ENCODE assay signal across 20 cellular contexts in the genomic region with DNA sequence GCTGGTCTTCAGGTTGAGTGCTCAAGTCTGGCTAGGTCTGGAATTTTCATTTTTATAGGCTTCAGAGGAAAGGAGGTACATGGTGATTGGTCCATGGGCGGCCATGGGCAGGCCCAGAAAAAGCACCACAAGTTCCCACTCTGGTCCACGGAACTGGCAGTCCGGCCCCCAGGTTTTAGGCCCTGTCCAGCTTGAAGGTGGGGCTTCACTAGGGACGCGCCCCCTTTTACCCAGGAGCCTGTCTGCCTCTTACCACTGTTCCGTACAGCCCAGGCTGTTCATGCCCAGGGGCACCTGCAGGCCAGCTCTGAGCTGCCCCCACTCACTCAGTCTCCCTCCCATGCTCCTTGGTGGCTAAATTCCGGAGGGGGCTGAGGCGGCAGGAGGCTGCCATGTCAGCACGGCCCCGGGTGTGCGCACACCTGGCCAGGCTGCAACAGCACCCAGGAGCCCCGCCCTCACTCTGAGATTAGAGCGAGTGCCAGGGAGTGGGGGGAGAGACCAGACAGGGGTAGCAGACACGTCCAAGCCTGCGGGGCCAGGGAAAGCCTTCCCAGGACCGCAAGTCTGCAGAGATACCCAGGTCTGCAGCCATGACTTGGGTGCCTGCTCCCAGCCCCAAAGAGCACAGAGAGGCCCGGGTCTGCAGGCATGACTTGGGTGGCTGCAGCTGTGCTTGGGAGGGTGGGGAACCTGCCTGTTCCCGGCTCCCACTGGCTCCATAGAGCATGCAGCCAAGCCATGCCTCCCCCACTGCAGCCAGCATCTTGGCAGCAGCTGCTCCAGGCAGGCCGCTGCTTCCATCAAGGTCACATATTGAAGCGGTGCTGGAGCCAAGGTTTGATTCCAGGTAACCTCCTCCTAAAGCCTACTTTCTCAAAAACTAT.
A peak's percentile ranks its signal among the peaks of the same experiment; 100 is the strongest.
DNase-seq lines count a peak whose midpoint lies in the region; ATAC-seq, FAIRE-seq and TF ChIP-seq lines count a peak whose summit lies in the region.
"Had no signal": no experiment of that assay in that cellular context is flagged by ENCODE, and none has a peak within 500 bp of the region (broad histone marks: within the 10 kb centered on the region; RNA-seq: fewer than 3 reads in every experiment).

No MANE protein-coding gene starts in this region.

- H3K4me1 Mint-ChIP-seq in natural killer cell treated with Interleukin-12 subunit alpha and Interleukin-12 subunit beta and Interleukin-15 and Interleukin-18, amount 100 ng/mL, for 72 hours (ENCODE audit: low read depth in 2 of 2): no peaks in the 10 kb centered on the region
- no peaks in the 10 kb centered on the region for H3K4me1 Mint-ChIP-seq in natural killer cell
- H3K4me1 Mint-ChIP-seq: B cell; CD4-positive, CD25-positive, alpha-beta regulatory T cell had no signal

- H3K23ac ChIP-seq in H1 (ENCODE audit: insufficient read length): no peak overlapping the region

- no peak overlapping the region for H2BK15ac ChIP-seq in H1 (ENCODE audit: low read length)

- no peak overlapping the region for H4K91ac ChIP-seq in H1 (replicated peaks; ENCODE audit: insufficient read length, low read length)

- H2AK5ac ChIP-seq in H1 (ENCODE audit: low read depth, low read length): no peak overlapping the region

- H2BK120ac ChIP-seq in H1 (replicated peaks; ENCODE audit: low read depth, low read length): no peak overlapping the region

- peaks cover 4 to 6% of the 10 kb centered on the region in 2 donors for H3K27me3 Mint-ChIP-seq in natural killer cell treated with Interleukin-12 subunit alpha and Interleukin-12 subunit beta and Interleukin-15 and Interleukin-18, amount 100 ng/mL, for 72 hours
- peaks cover 3 to 7% of the 10 kb centered on the region in 2 donors for H3K27me3 Mint-ChIP-seq in natural killer cell (ENCODE audit: low read depth in 2 of 2)
- H3K27me3 Mint-ChIP-seq: CD4-positive, CD25-positive, alpha-beta regulatory T cell had no signal

- WGBS in H1 (ENCODE audit: extremely low coverage in 1 of 2, insufficient coverage in 1 of 2, insufficient read length in 1 of 2, insufficient replicate concordance in 2 of 2, low coverage in 1 of 2, low lambda C conversion rate in 2 of 2, missing lambda C conversion rate in 1 of 2), 2 experiments: 90% methylated on average over 20 of the region's 20 CpGs; no CpG with 5 or more reads in 1 of the 2 experiments
- WGBS in ovary, 3 donors: 35 to 51% (median 39%) methylated on average over 18 to 20 of the region's 20 CpGs

- no peak overlapping the region for H2AFZ ChIP-seq in H1 (ENCODE audit: low read length)

- no peak for TF ChIP-seq RAD21 in H1 (IDR thresholded peaks at IDR 0.05 in 1 of 2, conservative IDR thresholded peaks at IDR 0.05 in 1 of 2; ENCODE audit: low read depth in 2 of 2, low read length in 2 of 2)

- H4K8ac ChIP-seq in H1 (ENCODE audit: extremely low read depth, insufficient read depth, low read length): no peak overlapping the region

- no peak overlapping the region for H3K4me2 ChIP-seq in H1 (ENCODE audit: insufficient read depth in 1 of 2, low read depth in 2 of 2, low read length in 2 of 2)

- H2BK5ac ChIP-seq in H1 (ENCODE audit: low read depth, low read length): no peak overlapping the region

- H2BK20ac ChIP-seq in H1 (ENCODE audit: low read length): no peak overlapping the region

- TF ChIP-seq POLR2A in H1 (IDR thresholded peaks at IDR 0.05; ENCODE audit: control extremely low read depth in 1 of 2, low read depth in 2 of 2, low read length in 2 of 2) (no peak), ovary (IDR thresholded peaks at IDR 0.05) (no peak)

- POLR2A ChIA-PET in H1 (lab: Charles Lee; ENCODE audit: partially characterized antibody): interaction anchor here (0.6 kb wide), 1 partner anchor 160 kb away, joined by 3 read pairs; no protein-coding TSS in a partner anchor

- TF ChIP-seq CTCF in natural killer cell (IDR thresholded peaks at IDR 0.05) (no peak), H1 (IDR thresholded peaks at IDR 0.05; ENCODE audit: control extremely low read depth in 1 of 3, insufficient read depth in 1 of 3, low read depth in 1 of 3, low read length in 3 of 3) (no peak), ovary (IDR thresholded peaks at IDR 0.05) (no peak)

- no peaks in the 10 kb centered on the region for H3K9me3 ChIP-seq in H1 (ENCODE audit: insufficient read depth in 2 of 2, low read depth in 1 of 2, low read length in 1 of 2)
- H3K9me3 ChIP-seq in ovary: no peaks in the 10 kb centered on the region
- H3K9me3 ChIP-seq: Caco-2, HAP-1, MG63 had no signal

- no peak overlapping the region for H4K5ac ChIP-seq in H1 (ENCODE audit: insufficient read length, low read depth, low read length)

- no peak overlapping the region for H3K27ac ChIP-seq in H1 (ENCODE audit: low read depth, low read length)
- no peak overlapping the region for H3K27ac ChIP-seq in ovary

- H3K23me2 ChIP-seq in H1 (ENCODE audit: low read depth, low read length): no peaks in the 10 kb centered on the region

- no peak for TF ChIP-seq EP300 in H1 (IDR thresholded peaks at IDR 0.05; ENCODE audit: borderline replicate concordance in 1 of 2, low read depth in 2 of 2, low read length in 2 of 2)
- TF ChIP-seq EP300 in ovary (IDR thresholded peaks at IDR 0.05): no peak

- H3K79me2 ChIP-seq in H1 (ENCODE audit: control insufficient read depth in 1 of 2, insufficient read depth in 2 of 2, low read length in 2 of 2): no peaks in the 10 kb centered on the region

- intact Hi-C loops in natural killer cell (cut with micrococcal nuclease): no loop called here
- intact Hi-C loops in ovary (cut with DNase I): no loop called here

- no peak overlapping the region for H2BK12ac ChIP-seq in H1 (ENCODE audit: low read depth, low read length)

- CTCF ChIA-PET in H1 (lab: Charles Lee; ENCODE audit: partially characterized antibody): interaction anchor here (0.7 to 1.1 kb wide), 3 partner anchors 10 to 55 kb away, joined by 3 to 4 read pairs (median 3); no protein-coding TSS in a partner anchor

- no peak overlapping the region for H3K9ac ChIP-seq in H1 (replicated peaks in 1 of 4; ENCODE audit: extremely low read depth in 1 of 4, low read depth in 3 of 4, low read length in 3 of 4)

- no peak for DNase-seq in natural killer cell treated with Interleukin-12 subunit alpha and Interleukin-12 subunit beta and Interleukin-15 and Interleukin-18, amount 100 ng/mL, for 72 hours (ENCODE audit: low spot score)
- DNase-seq in natural killer cell (no peak), H1 (ENCODE audit: low read depth in 1 of 2, low spot score in 2 of 2) (no peak), ovary (peak in 4 of 5 donors; percentile 18 to 61 (median 30)), HuH-7.5 (ENCODE audit: low spot score) (no peak), AG20443 (ENCODE audit: low spot score) (no peak)
- DNase-seq: ACHN; Caco-2; CD4-positive, CD25-positive, alpha-beta regulatory T cell; IMR-90; Karpas-422; MG63; NCI-H1092 treated with DMSO at 0.1 percent for 48 hours; NCI-H2081 treated with DMSO at 0.1 percent for 48 hours; NCI-H2227 treated with DMSO at 0.1 percent for 48 hours; NCI-H524 treated with DMSO at 0.1 percent for 48 hours; RPMI8226 had no signal

- no peaks in the 10 kb centered on the region for H3K36me3 Mint-ChIP-seq in natural killer cell treated with Interleukin-12 subunit alpha and Interleukin-12 subunit beta and Interleukin-15 and Interleukin-18, amount 100 ng/mL, for 72 hours
- H3K36me3 Mint-ChIP-seq in natural killer cell: no peaks in the 10 kb centered on the region
- H3K36me3 Mint-ChIP-seq: CD4-positive, CD25-positive, alpha-beta regulatory T cell had no signal

- no peak overlapping the region for H3K27ac Mint-ChIP-seq in natural killer cell treated with Interleukin-12 subunit alpha and Interleukin-12 subunit beta and Interleukin-15 and Interleukin-18, amount 100 ng/mL, for 72 hours
- H3K27ac Mint-ChIP-seq in natural killer cell: no peak overlapping the region
- H3K27ac Mint-ChIP-seq: B cell; CD4-positive, CD25-positive, alpha-beta regulatory T cell had no signal

- H4K20me1 ChIP-seq in H1 (replicated peaks in 1 of 2; ENCODE audit: control insufficient read depth in 1 of 2, insufficient read depth in 2 of 2, low read length in 2 of 2): no peaks in the 10 kb centered on the region

- H3K14ac ChIP-seq in H1 (ENCODE audit: insufficient read length): no peak overlapping the region

- no peak overlapping the region for H3K18ac ChIP-seq in H1 (ENCODE audit: extremely low read depth, low read length)

- no peak overlapping the region for H3K56ac ChIP-seq in H1 (replicated peaks; ENCODE audit: insufficient read length, low read depth, low read length)

- peak overlapping the region; percentile 48 for H3K4ac ChIP-seq in H1 (replicated peaks; ENCODE audit: insufficient read length, low read depth, low read length)

- peak; percentile 41 to 55 for ATAC-seq in natural killer cell treated with Interleukin-12 subunit alpha and Interleukin-12 subunit beta and Interleukin-15 and Interleukin-18, amount 100 ng/mL, for 72 hours
- ATAC-seq in natural killer cell (no peak), HG03521 (IDR thresholded peaks at IDR 0.05; ENCODE audit: unreplicated experiment) (no peak)

- H3K36me3 ChIP-seq in H1 (ENCODE audit: control insufficient read depth in 2 of 4, insufficient read depth in 4 of 4, low read length in 3 of 4) (no peaks in the 10 kb centered on the region), ovary (no peaks in the 10 kb centered on the region)
- H3K36me3 ChIP-seq: HAP-1, MG63 had no signal

- H3K4me3 ChIP-seq in H1 (ENCODE audit: extremely low read depth in 1 of 4, insufficient read depth in 2 of 4, low read depth in 3 of 4, low read length in 4 of 4) (no peak overlapping the region), ovary (no peak overlapping the region)
- H3K4me3 ChIP-seq: HAP-1, MG63 had no signal

- H3K4me3 Mint-ChIP-seq in natural killer cell treated with Interleukin-12 subunit alpha and Interleukin-12 subunit beta and Interleukin-15 and Interleukin-18, amount 100 ng/mL, for 72 hours: no peak overlapping the region
- H3K4me3 Mint-ChIP-seq in natural killer cell: no peak overlapping the region
- H3K4me3 Mint-ChIP-seq: B cell; CD4-positive, CD25-positive, alpha-beta regulatory T cell had no signal

- H3K9me3 Mint-ChIP-seq in natural killer cell treated with Interleukin-12 subunit alpha and Interleukin-12 subunit beta and Interleukin-15 and Interleukin-18, amount 100 ng/mL, for 72 hours: no peaks in the 10 kb centered on the region
- no peaks in the 10 kb centered on the region for H3K9me3 Mint-ChIP-seq in natural killer cell

- H3K4me1 ChIP-seq in H1 (replicated peaks in 1 of 4; ENCODE audit: control insufficient read depth in 3 of 4, insufficient read depth in 4 of 4, low read length in 3 of 4) (no peaks in the 10 kb centered on the region), ovary (ENCODE audit: insufficient read depth) (peaks cover 7% of the 10 kb centered on the region)
- H3K4me1 ChIP-seq: Caco-2, HAP-1 had no signal

- H3K27me3 ChIP-seq in H1 (replicated peaks in 1 of 4; ENCODE audit: control insufficient read depth in 3 of 4, extremely low read depth in 1 of 4, insufficient read depth in 3 of 4, low read length in 3 of 4) (no peaks in the 10 kb centered on the region), ovary (no peaks in the 10 kb centered on the region)
- H3K27me3 ChIP-seq: MG63 had no signal

- no peaks in the 10 kb centered on the region for H3K79me1 ChIP-seq in H1 (ENCODE audit: low read depth, low read length)

- no peak for FAIRE-seq in H1 (lab: Jason Lieb, UNC)

TF ChIP-seq in H1, 55 proteins besides CTCF, POLR2A, EP300 and RAD21 (continues in another document):
- TF ChIP-seq RNF2 (IDR thresholded peaks at IDR 0.05; ENCODE audit: borderline replicate concordance, low read depth, low read length, missing control alignments, poor library complexity, severe bottlenecking): no peak

Comparison
In these comparisons a context has a peak if more than half of its experiments do, and no peak if none do; other contexts are left out.
1. ATAC-seq: peak in natural killer cell treated with Interleukin-12 subunit alpha and Interleukin-12 subunit beta and Interleukin-15 and Interleukin-18, amount 100 ng/mL, for 72 hours (2 of 2); none in natural killer cell (0 of 3) and HG03521 (single experiment).
2. DNase-seq: peak in ovary (4 of 5); none in natural killer cell treated with Interleukin-12 subunit alpha and Interleukin-12 subunit beta and Interleukin-15 and Interleukin-18, amount 100 ng/mL, for 72 hours (single experiment), natural killer cell (single experiment), H1 (0 of 2), HuH-7.5 (single experiment) and AG20443 (single experiment).